In the genomic region with DNA sequence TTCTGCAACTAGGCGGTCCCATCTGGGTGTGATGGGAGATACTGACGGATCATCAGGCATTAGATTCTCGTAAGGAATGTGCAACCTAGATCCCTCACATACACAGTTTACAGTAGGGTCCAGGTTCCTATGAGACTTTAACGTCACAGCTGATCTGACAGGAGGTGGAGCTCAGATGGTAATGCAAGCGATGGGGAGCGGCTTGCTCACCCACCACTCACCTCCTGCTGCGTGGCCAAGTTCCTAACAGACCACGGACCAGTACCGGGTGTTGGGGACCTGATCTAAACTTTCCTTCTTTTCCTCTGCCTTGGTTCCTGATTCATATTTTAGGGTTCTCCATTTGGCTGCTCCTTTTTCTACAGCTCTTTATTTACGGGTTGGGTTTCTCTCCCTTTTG, we compare ENCODE assay signal across 29 cellular contexts.
"Had no signal": no experiment of that assay in that cellular context is flagged by ENCODE, and none has a peak within 500 bp of the region (broad histone marks: within the 10 kb centered on the region; RNA-seq: fewer than 3 reads in every experiment).

No MANE protein-coding gene starts in this region.

- H3K36me3 ChIP-seq: adrenal gland, ascending aorta, brain microvascular endothelial cell, breast epithelium, cardiac muscle cell had no signal

- H3K4me1 ChIP-seq: adrenal gland, ascending aorta, body of pancreas, breast epithelium had no signal

- H3K27ac ChIP-seq: adrenal gland, ascending aorta, body of pancreas, brain microvascular endothelial cell, breast epithelium, cardiac muscle cell had no signal

- H3K9me3 ChIP-seq: adrenal gland, ascending aorta, body of pancreas, breast epithelium had no signal

- DNase-seq: activated effector memory CD4-positive, alpha-beta T cell treated with anti-CD3 and anti-CD28 coated beads, Interleukin-2, amount 50 U/mL, for 16 hours; activated effector memory CD4-positive, alpha-beta T cell treated with Interleukin-2 at 50 U/mL for 16 hours; activated gamma-delta T cell; activated gamma-delta T cell treated with Interleukin-2 at 50 U/mL for 16 hours; activated naive CD4-positive, alpha-beta T cell; activated naive CD4-positive, alpha-beta T cell treated with anti-CD3 and anti-CD28 coated beads for 36 hours; activated naive CD4-positive, alpha-beta T cell treated with anti-CD3 and anti-CD28 coated beads, Interleukin-2, amount 10 ng/mL, durations not matched to agents 7 days and 5 days; activated naive CD4-positive, alpha-beta T cell treated with anti-CD3 and anti-CD28 coated beads, Interleukin-2, amount 50 U/mL, for 16 hours; activated naive CD4-positive, alpha-beta T cell treated with Interleukin-2 at 50 U/mL for 16 hours; activated naive CD8-positive, alpha-beta T cell treated with anti-CD3 and anti-CD28 coated beads for 36 hours; activated naive CD8-positive, alpha-beta T cell treated with anti-CD3 and anti-CD28 coated beads, Interleukin-2, amount 10 ng/mL, durations not matched to agents 7 days and 5 days; activated naive CD8-positive, alpha-beta T cell treated with anti-CD3 and anti-CD28 coated beads, Interleukin-2, amount 50 U/mL, for 24 hours; activated T-cell treated with anti-CD3 and anti-CD28 coated beads, Interleukin-2, amount 50 U/mL, for 24 hours; activated T-cell treated with anti-CD3 and anti-CD28 coated beads, Interleukin-2, amount 50 U/mL, for 4 hours; activated T-cell treated with anti-CD3 and anti-CD28 coated beads, Interleukin-2, amount 50 U/mL, for 48 hours; activated T-cell treated with anti-CD3 and anti-CD28 coated beads, Interleukin-2, amount 50 U/mL, for 72 hours; adrenal gland; amniotic stem cell; amygdala; anterior cingulate cortex; aorta; body of pancreas; brain microvascular endothelial cell; caudate nucleus; central memory CD4-positive, alpha-beta T cell; cerebellar nuclear complex had no signal

- H3K4me3 ChIP-seq: adrenal gland, ascending aorta, body of pancreas, breast epithelium, cardiac muscle cell had no signal
